In the genomic region with DNA sequence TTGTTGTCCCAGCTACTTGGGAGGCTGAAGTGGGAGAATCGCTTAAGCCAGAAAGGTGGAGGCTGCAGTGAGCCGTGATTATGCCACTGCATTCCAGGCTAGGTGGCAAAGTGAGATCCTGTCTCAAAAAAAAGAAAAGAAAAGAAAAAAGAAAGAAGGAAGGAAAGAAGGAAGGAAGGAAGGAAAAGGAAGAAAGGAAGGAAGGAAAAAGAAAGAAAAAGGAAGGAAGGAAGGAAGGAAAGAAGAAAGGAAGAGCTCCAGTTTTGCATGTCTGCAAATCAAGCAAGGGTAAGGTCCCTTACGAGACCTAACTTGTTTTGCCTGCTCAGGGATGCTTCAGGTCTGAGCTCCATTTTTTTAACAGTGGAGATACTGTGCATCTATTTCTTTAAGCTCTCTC, we compare ENCODE assay signal across 3 cellular contexts.
TF ChIP-seq lines count a peak whose summit lies in the region.

No MANE protein-coding gene starts in this region.

TF ChIP-seq in GM23338, 12 proteins besides CTCF, POLR2A, EP300 and RAD21 (continues in another document):
- no peak for TF ChIP-seq EZH2phosphoT487 (IDR thresholded peaks at IDR 0.05; ENCODE audit: unreplicated experiment)
- TF ChIP-seq, protein P1, sequence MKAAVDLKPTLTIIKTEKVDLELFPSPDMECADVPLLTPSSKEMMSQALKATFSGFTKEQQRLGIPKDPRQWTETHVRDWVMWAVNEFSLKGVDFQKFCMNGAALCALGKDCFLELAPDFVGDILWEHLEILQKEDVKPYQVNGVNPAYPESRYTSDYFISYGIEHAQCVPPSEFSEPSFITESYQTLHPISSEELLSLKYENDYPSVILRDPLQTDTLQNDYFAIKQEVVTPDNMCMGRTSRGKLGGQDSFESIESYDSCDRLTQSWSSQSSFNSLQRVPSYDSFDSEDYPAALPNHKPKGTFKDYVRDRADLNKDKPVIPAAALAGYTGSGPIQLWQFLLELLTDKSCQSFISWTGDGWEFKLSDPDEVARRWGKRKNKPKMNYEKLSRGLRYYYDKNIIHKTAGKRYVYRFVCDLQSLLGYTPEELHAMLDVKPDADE (IDR thresholded peaks at IDR 0.05), result no peak
- TF ChIP-seq CREB1 (CRISPR knock-in tag; IDR thresholded peaks at IDR 0.05; ENCODE audit: low read depth), result no peak
- TF ChIP-seq, protein P2, sequence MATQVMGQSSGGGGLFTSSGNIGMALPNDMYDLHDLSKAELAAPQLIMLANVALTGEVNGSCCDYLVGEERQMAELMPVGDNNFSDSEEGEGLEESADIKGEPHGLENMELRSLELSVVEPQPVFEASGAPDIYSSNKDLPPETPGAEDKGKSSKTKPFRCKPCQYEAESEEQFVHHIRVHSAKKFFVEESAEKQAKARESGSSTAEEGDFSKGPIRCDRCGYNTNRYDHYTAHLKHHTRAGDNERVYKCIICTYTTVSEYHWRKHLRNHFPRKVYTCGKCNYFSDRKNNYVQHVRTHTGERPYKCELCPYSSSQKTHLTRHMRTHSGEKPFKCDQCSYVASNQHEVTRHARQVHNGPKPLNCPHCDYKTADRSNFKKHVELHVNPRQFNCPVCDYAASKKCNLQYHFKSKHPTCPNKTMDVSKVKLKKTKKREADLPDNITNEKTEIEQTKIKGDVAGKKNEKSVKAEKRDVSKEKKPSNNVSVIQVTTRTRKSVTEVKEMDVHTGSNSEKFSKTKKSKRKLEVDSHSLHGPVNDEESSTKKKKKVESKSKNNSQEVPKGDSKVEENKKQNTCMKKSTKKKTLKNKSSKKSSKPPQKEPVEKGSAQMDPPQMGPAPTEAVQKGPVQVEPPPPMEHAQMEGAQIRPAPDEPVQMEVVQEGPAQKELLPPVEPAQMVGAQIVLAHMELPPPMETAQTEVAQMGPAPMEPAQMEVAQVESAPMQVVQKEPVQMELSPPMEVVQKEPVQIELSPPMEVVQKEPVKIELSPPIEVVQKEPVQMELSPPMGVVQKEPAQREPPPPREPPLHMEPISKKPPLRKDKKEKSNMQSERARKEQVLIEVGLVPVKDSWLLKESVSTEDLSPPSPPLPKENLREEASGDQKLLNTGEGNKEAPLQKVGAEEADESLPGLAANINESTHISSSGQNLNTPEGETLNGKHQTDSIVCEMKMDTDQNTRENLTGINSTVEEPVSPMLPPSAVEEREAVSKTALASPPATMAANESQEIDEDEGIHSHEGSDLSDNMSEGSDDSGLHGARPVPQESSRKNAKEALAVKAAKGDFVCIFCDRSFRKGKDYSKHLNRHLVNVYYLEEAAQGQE (IDR thresholded peaks at IDR 0.05; ENCODE audit: unreplicated experiment), result no peak
- no peak for TF ChIP-seq NANOG (IDR thresholded peaks at IDR 0.05; ENCODE audit: borderline replicate concordance)
- TF ChIP-seq ZNF331 (CRISPR knock-in tag; IDR thresholded peaks at IDR 0.05; ENCODE audit: low read depth), result no peak
- no peak for TF ChIP-seq POLR2AphosphoS5 (IDR thresholded peaks at IDR 0.05; ENCODE audit: low read depth)
- TF ChIP-seq JUNB (IDR thresholded peaks at IDR 0.05; ENCODE audit: unreplicated experiment), result no peak

TF ChIP-seq in HCT116, 20 proteins besides CTCF, POLR2A, EP300 and RAD21:
- no peak for TF ChIP-seq CBX3 (IDR thresholded peaks at IDR 0.05; ENCODE audit: low read depth)
- no peak for TF ChIP-seq EZH2 (IDR thresholded peaks at IDR 0.05)
- TF ChIP-seq CEBPB (IDR thresholded peaks at IDR 0.05; ENCODE audit: low read depth), result no peak
- no peak for TF ChIP-seq ELF1 (IDR thresholded peaks at IDR 0.05; ENCODE audit: borderline replicate concordance, low read depth)
- no peak for TF ChIP-seq YY1 (IDR thresholded peaks at IDR 0.05; ENCODE audit: extremely low read depth, insufficient replicate concordance, low read depth, low read length)
- no peak for TF ChIP-seq FOSL1 (IDR thresholded peaks at IDR 0.05; ENCODE audit: low read depth)
- no peak for TF ChIP-seq JUND (IDR thresholded peaks at IDR 0.05)
- no peak for TF ChIP-seq SP1 (IDR thresholded peaks at IDR 0.05; ENCODE audit: low read depth)
- TF ChIP-seq ZFX (IDR thresholded peaks at IDR 0.05), result no peak
- TF ChIP-seq ZNF274 (IDR thresholded peaks at IDR 0.05; ENCODE audit: low read depth, low read length), result no peak
- no peak for TF ChIP-seq EGR1 (IDR thresholded peaks at IDR 0.05; ENCODE audit: low read depth)
- TF ChIP-seq SRF (IDR thresholded peaks at IDR 0.05; ENCODE audit: low read depth), result no peak
- TF ChIP-seq, protein P2 (IDR thresholded peaks at IDR 0.05; ENCODE audit: low read depth), result no peak
- TF ChIP-seq POLR2AphosphoS5 (IDR thresholded peaks at IDR 0.05; ENCODE audit: low read depth, low read length), result no peak
- TF ChIP-seq TCF7L2 (IDR thresholded peaks at IDR 0.05; ENCODE audit: borderline replicate concordance, extremely low read depth, insufficient read depth, insufficient read length), result no peak
- TF ChIP-seq, protein P3, sequence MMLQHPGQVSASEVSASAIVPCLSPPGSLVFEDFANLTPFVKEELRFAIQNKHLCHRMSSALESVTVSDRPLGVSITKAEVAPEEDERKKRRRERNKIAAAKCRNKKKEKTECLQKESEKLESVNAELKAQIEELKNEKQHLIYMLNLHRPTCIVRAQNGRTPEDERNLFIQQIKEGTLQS (IDR thresholded peaks at IDR 0.05), result no peak
- no peak for TF ChIP-seq EZH2phosphoT487 (IDR thresholded peaks at IDR 0.05; ENCODE audit: borderline replicate concordance)
- TF ChIP-seq, protein P4, sequence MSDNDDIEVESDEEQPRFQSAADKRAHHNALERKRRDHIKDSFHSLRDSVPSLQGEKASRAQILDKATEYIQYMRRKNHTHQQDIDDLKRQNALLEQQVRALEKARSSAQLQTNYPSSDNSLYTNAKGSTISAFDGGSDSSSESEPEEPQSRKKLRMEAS (IDR thresholded peaks at IDR 0.05), result no peak
- TF ChIP-seq, protein P5, sequence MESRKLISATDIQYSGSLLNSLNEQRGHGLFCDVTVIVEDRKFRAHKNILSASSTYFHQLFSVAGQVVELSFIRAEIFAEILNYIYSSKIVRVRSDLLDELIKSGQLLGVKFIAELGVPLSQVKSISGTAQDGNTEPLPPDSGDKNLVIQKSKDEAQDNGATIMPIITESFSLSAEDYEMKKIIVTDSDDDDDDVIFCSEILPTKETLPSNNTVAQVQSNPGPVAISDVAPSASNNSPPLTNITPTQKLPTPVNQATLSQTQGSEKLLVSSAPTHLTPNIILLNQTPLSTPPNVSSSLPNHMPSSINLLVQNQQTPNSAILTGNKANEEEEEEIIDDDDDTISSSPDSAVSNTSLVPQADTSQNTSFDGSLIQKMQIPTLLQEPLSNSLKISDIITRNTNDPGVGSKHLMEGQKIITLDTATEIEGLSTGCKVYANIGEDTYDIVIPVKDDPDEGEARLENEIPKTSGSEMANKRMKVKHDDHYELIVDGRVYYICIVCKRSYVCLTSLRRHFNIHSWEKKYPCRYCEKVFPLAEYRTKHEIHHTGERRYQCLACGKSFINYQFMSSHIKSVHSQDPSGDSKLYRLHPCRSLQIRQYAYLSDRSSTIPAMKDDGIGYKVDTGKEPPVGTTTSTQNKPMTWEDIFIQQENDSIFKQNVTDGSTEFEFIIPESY (IDR thresholded peaks at IDR 0.05; ENCODE audit: extremely low read depth, insufficient replicate concordance, low read length), result no peak
- TF ChIP-seq SIN3A (IDR thresholded peaks at IDR 0.05; ENCODE audit: low read depth), result no peak

TF ChIP-seq in K562, 482 proteins besides CTCF, POLR2A, EP300 and RAD21:
- no peak for TF ChIP-seq ZKSCAN1 (IDR thresholded peaks at IDR 0.05; ENCODE audit: low read depth, low read length)
- TF ChIP-seq, protein P6, sequence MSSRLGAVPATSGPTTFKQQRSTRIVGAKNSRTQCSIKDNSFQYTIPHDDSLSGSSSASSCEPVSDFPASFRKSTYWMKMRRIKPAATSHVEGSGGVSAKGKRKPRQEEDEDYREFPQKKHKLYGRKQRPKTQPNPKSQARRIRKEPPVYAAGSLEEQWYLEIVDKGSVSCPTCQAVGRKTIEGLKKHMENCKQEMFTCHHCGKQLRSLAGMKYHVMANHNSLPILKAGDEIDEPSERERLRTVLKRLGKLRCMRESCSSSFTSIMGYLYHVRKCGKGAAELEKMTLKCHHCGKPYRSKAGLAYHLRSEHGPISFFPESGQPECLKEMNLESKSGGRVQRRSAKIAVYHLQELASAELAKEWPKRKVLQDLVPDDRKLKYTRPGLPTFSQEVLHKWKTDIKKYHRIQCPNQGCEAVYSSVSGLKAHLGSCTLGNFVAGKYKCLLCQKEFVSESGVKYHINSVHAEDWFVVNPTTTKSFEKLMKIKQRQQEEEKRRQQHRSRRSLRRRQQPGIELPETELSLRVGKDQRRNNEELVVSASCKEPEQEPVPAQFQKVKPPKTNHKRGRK (tag; IDR thresholded peaks at IDR 0.05), result peak; percentile 77
- no peak for TF ChIP-seq PPARD (CRISPR knock-in tag; IDR thresholded peaks at IDR 0.05)
- 0 out of 4 replicates have a peak, but pooled peaks of 1 of the 2 experiments have one; percentile 38 for TF ChIP-seq MCM7 (IDR thresholded peaks at IDR 0.05)
